In genomic region chr6:111825439-111825838, GRCh38 we compare ENCODE assay signal across 15 cellular contexts. TPM values are rescaled to one million over a fixed set of nuclear protein-coding genes. Genes with fewer than 3 reads are reported as not detected.
DNase-seq lines count a peak whose midpoint lies in the region; ATAC-seq and TF ChIP-seq lines count a peak whose summit lies in the region.
"Had no signal": no experiment of that assay in that cellular context is flagged by ENCODE, and none has a peak within 500 bp of the region (broad histone marks: within the 10 kb centered on the region; RNA-seq: fewer than 3 reads in every experiment).

No MANE protein-coding gene starts in this region.

- H3K9ac ChIP-seq in H9 (ENCODE audit: extremely low read depth, insufficient read length, low read length) = no peak overlapping the region

- H3K36me3 ChIP-seq in upper lobe of left lung = no peaks in the 10 kb centered on the region
- H3K36me3 ChIP-seq: breast epithelium, thyroid gland had no signal

- H3K23me2 ChIP-seq in H9 (ENCODE audit: insufficient read length, low read depth, low read length, poor library complexity, severe bottlenecking) = no peaks in the 10 kb centered on the region

- peaks cover 2% of the 10 kb centered on the region; the same call in 1 of the 2 replicates for H3K79me2 ChIP-seq in H9 (ENCODE audit: insufficient read depth, low read length)

- H3K4ac ChIP-seq in H9 (ENCODE audit: low read depth, low read length) = no peak overlapping the region

- CTCF ChIA-PET in activated naive CD4-positive, alpha-beta T cell treated with anti-CD3 and anti-CD28 coated beads for 36 hours (lab: Charles Lee) = interaction anchor here (0.6 to 4.1 kb wide), 13 partner anchors 15 to 218 kb away, joined by 3 to 19 read pairs (median 4); no protein-coding TSS in a partner anchor
- CTCF ChIA-PET in activated CD4-positive, alpha-beta memory T cell treated with anti-CD3 and anti-CD28 coated beads, Interleukin-2, amount 10 ng/mL, durations not matched to agents 7 days and 5 days (lab: Charles Lee) = interaction anchor here (1.1 to 2.6 kb wide), 7 partner anchors 7 to 115 kb away, joined by 3 to 12 read pairs (median 4); no protein-coding TSS in a partner anchor

- no peaks in the 10 kb centered on the region for H3K9me3 ChIP-seq in upper lobe of left lung
- no peaks in the 10 kb centered on the region for H3K9me3 ChIP-seq in H9 (ENCODE audit: control insufficient read depth, low read depth, low read length)
- H3K9me3 ChIP-seq: breast epithelium, thyroid gland had no signal

- no peak for TF ChIP-seq EP300 in upper lobe of left lung (IDR thresholded peaks at IDR 0.05)

- H3K4me1 Mint-ChIP-seq in activated naive CD4-positive, alpha-beta T cell treated with anti-CD3 and anti-CD28 coated beads for 36 hours (ENCODE audit: low read depth) = peaks cover 84% of the 10 kb centered on the region
- H3K4me1 Mint-ChIP-seq in activated CD4-positive, alpha-beta memory T cell treated with anti-CD3 and anti-CD28 coated beads, Interleukin-2, amount 10 ng/mL, durations not matched to agents 7 days and 5 days = peaks cover 52% of the 10 kb centered on the region
- H3K4me1 Mint-ChIP-seq in endothelial cell (ENCODE audit: unreplicated experiment) = peaks cover 39% of the 10 kb centered on the region
- H3K4me1 Mint-ChIP-seq in H9 = no peaks in the 10 kb centered on the region

- no peak for ATAC-seq in upper lobe of left lung (ENCODE audit: low FRiP score in 2 of 2)

- H3K27ac ChIP-seq in upper lobe of left lung (peak overlapping the region in 3 of 4 donors; percentile 63 to 82 (median 74)), H9 (ENCODE audit: insufficient read length, low read depth, low read length) (no peak overlapping the region)
- H3K27ac ChIP-seq: thyroid gland had no signal

- no peaks in the 10 kb centered on the region for H4K20me1 ChIP-seq in H9 (ENCODE audit: control insufficient read depth, insufficient read depth, insufficient read length)

- H3K4me3 ChIP-seq in upper lobe of left lung = no peak overlapping the region
- H3K4me3 ChIP-seq: breast epithelium, thyroid gland had no signal

- H2BK20ac ChIP-seq in H9 (ENCODE audit: low read depth, low read length, poor library complexity, severe bottlenecking) = no peak overlapping the region

- no peak overlapping the region for H2BK12ac ChIP-seq in H9 (ENCODE audit: insufficient read length, low read depth, low read length)

- H2BK120ac ChIP-seq in H9 (ENCODE audit: low read depth, low read length, poor library complexity, severe bottlenecking) = no peak overlapping the region

- H2BK15ac ChIP-seq in H9 (ENCODE audit: low read depth, low read length) = no peak overlapping the region

- no peak overlapping the region for H3K4me3 Mint-ChIP-seq in activated naive CD4-positive, alpha-beta T cell treated with anti-CD3 and anti-CD28 coated beads for 36 hours
- no peak overlapping the region for H3K4me3 Mint-ChIP-seq in activated CD4-positive, alpha-beta memory T cell treated with anti-CD3 and anti-CD28 coated beads, Interleukin-2, amount 10 ng/mL, durations not matched to agents 7 days and 5 days
- peak overlapping the region; percentile 11 for H3K4me3 Mint-ChIP-seq in endothelial cell (ENCODE audit: unreplicated experiment)
- no peak overlapping the region for H3K4me3 Mint-ChIP-seq in H9

- intact Hi-C loops in activated naive CD4-positive, alpha-beta T cell treated with anti-CD3 and anti-CD28 coated beads for 36 hours (cut with micrococcal nuclease) = no loop called here

- POLR2A ChIA-PET in activated CD4-positive, alpha-beta memory T cell treated with anti-CD3 and anti-CD28 coated beads, Interleukin-2, amount 10 ng/mL, durations not matched to agents 7 days and 5 days (lab: Charles Lee) = interaction anchor here (0.9 to 3.5 kb wide), 14 partner anchors 8 to 103 kb away, joined by 3 to 20 read pairs (median 10); no protein-coding TSS in a partner anchor

- no peak overlapping the region for H4K91ac ChIP-seq in H9 (ENCODE audit: insufficient read length, low read depth, low read length)

- H4K5ac ChIP-seq in H9 (ENCODE audit: insufficient read length, low read depth, low read length) = no peak overlapping the region

- H3K23ac ChIP-seq in H9 (ENCODE audit: insufficient read length, low read depth, low read length) = no peak overlapping the region

- no peak overlapping the region for H3K18ac ChIP-seq in H9 (ENCODE audit: insufficient read length, low read depth, low read length)

- H3T11ph ChIP-seq in H9 (ENCODE audit: low read length) = no peak overlapping the region

- H2AK5ac ChIP-seq in H9 (ENCODE audit: insufficient read length, low read length) = no peak overlapping the region

- H3K27me3 Mint-ChIP-seq in activated naive CD4-positive, alpha-beta T cell treated with anti-CD3 and anti-CD28 coated beads for 36 hours (ENCODE audit: low read depth) = no peaks in the 10 kb centered on the region
- H3K27me3 Mint-ChIP-seq in activated CD4-positive, alpha-beta memory T cell treated with anti-CD3 and anti-CD28 coated beads, Interleukin-2, amount 10 ng/mL, durations not matched to agents 7 days and 5 days = no peaks in the 10 kb centered on the region
- peaks cover 3% of the 10 kb centered on the region for H3K27me3 Mint-ChIP-seq in endothelial cell (ENCODE audit: unreplicated experiment)
- H3K27me3 Mint-ChIP-seq in H9 (ENCODE audit: low read depth) = no peaks in the 10 kb centered on the region

- TF ChIP-seq CTCF in endothelial cell (IDR thresholded peaks at IDR 0.05; ENCODE audit: unreplicated experiment) (no peak), upper lobe of left lung (IDR thresholded peaks at IDR 0.05) (no peak), H9 (conservative IDR thresholded peaks at IDR 0.05) (no peak)

- no peak overlapping the region for H2BK5ac ChIP-seq in H9 (ENCODE audit: insufficient read length, low read length)

- H3K27me3 ChIP-seq in upper lobe of left lung (no peaks in the 10 kb centered on the region), H9 (ENCODE audit: insufficient read depth, low read length) (no peaks in the 10 kb centered on the region)
- H3K27me3 ChIP-seq: breast epithelium, thyroid gland had no signal

- peaks cover 2% of the 10 kb centered on the region for H3K9me3 Mint-ChIP-seq in activated naive CD4-positive, alpha-beta T cell treated with anti-CD3 and anti-CD28 coated beads for 36 hours
- H3K9me3 Mint-ChIP-seq in activated CD4-positive, alpha-beta memory T cell treated with anti-CD3 and anti-CD28 coated beads, Interleukin-2, amount 10 ng/mL, durations not matched to agents 7 days and 5 days = no peaks in the 10 kb centered on the region
- no peaks in the 10 kb centered on the region for H3K9me3 Mint-ChIP-seq in endothelial cell (ENCODE audit: unreplicated experiment)
- H3K9me3 Mint-ChIP-seq in H9 = peaks cover 0 to 3% of the 10 kb centered on the region in 2 experiments; a peak in 2 of 5 replicates

- no peak overlapping the region for H3K14ac ChIP-seq in H9 (ENCODE audit: insufficient read depth, low read length)

- H3K4me2 ChIP-seq in H9 (ENCODE audit: insufficient read depth, insufficient read length, low read length) = no peak overlapping the region

- H3K27ac Mint-ChIP-seq in activated naive CD4-positive, alpha-beta T cell treated with anti-CD3 and anti-CD28 coated beads for 36 hours = peak overlapping the region; percentile 89
- peak overlapping the region; percentile 6 for H3K27ac Mint-ChIP-seq in activated CD4-positive, alpha-beta memory T cell treated with anti-CD3 and anti-CD28 coated beads, Interleukin-2, amount 10 ng/mL, durations not matched to agents 7 days and 5 days
- peak overlapping the region; percentile 34 for H3K27ac Mint-ChIP-seq in endothelial cell (ENCODE audit: unreplicated experiment)
- peak overlapping the region in 1 of 3 experiments; percentile 82; a peak in 2 of 7 replicates for H3K27ac Mint-ChIP-seq in H9

- DNase-seq in activated naive CD4-positive, alpha-beta T cell treated with anti-CD3 and anti-CD28 coated beads for 36 hours = no peak
- DNase-seq in activated naive CD4-positive, alpha-beta T cell (lab: John Stamatoyannopoulos, UW) = no peak
- DNase-seq in activated CD4-positive, alpha-beta memory T cell treated with anti-CD3 and anti-CD28 coated beads, Interleukin-2, amount 10 ng/mL, durations not matched to agents 7 days and 5 days = no peak
- DNase-seq in endothelial cell (ENCODE audit: low spot score) = no peak
- no peak for DNase-seq in upper lobe of left lung
- no peak for DNase-seq in ureter (ENCODE audit: low spot score)
- no peak for DNase-seq in HuH-7 (ENCODE audit: low spot score)
- no peak for DNase-seq in H9
- DNase-seq: activated gamma-delta T cell treated with Interleukin-2 at 50 U/mL for 16 hours, foreskin melanocyte, hypothalamus, kidney, NCI-H187, thyroid gland had no signal

- peaks cover 22% of the 10 kb centered on the region for H3K36me3 Mint-ChIP-seq in activated naive CD4-positive, alpha-beta T cell treated with anti-CD3 and anti-CD28 coated beads for 36 hours (ENCODE audit: low read depth)
- peaks cover 23% of the 10 kb centered on the region for H3K36me3 Mint-ChIP-seq in activated CD4-positive, alpha-beta memory T cell treated with anti-CD3 and anti-CD28 coated beads, Interleukin-2, amount 10 ng/mL, durations not matched to agents 7 days and 5 days (ENCODE audit: low read depth)
- H3K36me3 Mint-ChIP-seq in endothelial cell (ENCODE audit: low read depth, unreplicated experiment) (peaks cover 18% of the 10 kb centered on the region), H9 (ENCODE audit: insufficient read depth in 1 of 3, low read depth in 3 of 3) (peaks cover 2 to 4% (median 3%) of the 10 kb centered on the region in 3 experiments; a peak in 4 of 7 replicates)

- H3K56ac ChIP-seq in H9 (ENCODE audit: insufficient read length, low read depth, low read length) = no peak overlapping the region

- H2AFZ ChIP-seq in H9 (ENCODE audit: low read length) = no peak overlapping the region

- H3K79me1 ChIP-seq in H9 (ENCODE audit: insufficient read depth, low read depth, low read length, poor library complexity, severe bottlenecking) = no peaks in the 10 kb centered on the region

- no peak for TF ChIP-seq POLR2A in upper lobe of left lung (IDR thresholded peaks at IDR 0.05)

- 91% methylated on average over 2 of the region's 2 CpGs for WGBS in upper lobe of left lung, 2 donors
- WGBS in H9 (ENCODE audit: extremely low coverage, insufficient read length, low lambda C conversion rate) = no CpG with 5 or more reads among the region's 2 CpGs

- peaks cover 11 to 43% (median 30%) of the 10 kb centered on the region in 4 donors for H3K4me1 ChIP-seq in upper lobe of left lung
- H3K4me1 ChIP-seq in H9 (ENCODE audit: insufficient read depth, low read length) = no peaks in the 10 kb centered on the region
- H3K4me1 ChIP-seq: breast epithelium had no signal

- H4K8ac ChIP-seq in H9 (replicated peaks; ENCODE audit: insufficient read length, low read depth, low read length) = no peak overlapping the region

RNA-seq across cellular contexts. Expression of gene FYN, which starts 47.8 kb away (rescaled TPM):
- 100 to 1,000 TPM; 236 to 244 TPM for total RNA-seq in activated naive CD4-positive, alpha-beta T cell treated with anti-CD3 and anti-CD28 coated beads for 36 hours
- total RNA-seq in activated CD4-positive, alpha-beta memory T cell treated with anti-CD3 and anti-CD28 coated beads, Interleukin-2, amount 10 ng/mL, durations not matched to agents 7 days and 5 days = 100 to 1,000 TPM; 201 to 208 TPM
- total RNA-seq in endothelial cell (ENCODE audit: unreplicated experiment) (474 TPM), upper lobe of left lung (100 to 1,000 TPM in 4 of 6 donors, 10 to 100 TPM in 2; 69.1 to 181 (median 113) TPM), ureter (62.6 TPM), H9 (2021) (63.3 and 64.8 TPM in 2 replicates)
